Comparison of ENCODE assay signal across 2 cellular contexts in genomic region chr2:177506506-177506905, GRCh38.
TF ChIP-seq lines count a peak whose summit lies in the region.

No MANE protein-coding gene starts in this region.

TF ChIP-seq in IMR-90, 13 proteins besides CTCF, POLR2A, EP300 and RAD21:
- TF ChIP-seq MAFK (IDR thresholded peaks at IDR 0.05; ENCODE audit: low read depth, low read length) (peak; percentile 82), RFX5 (IDR thresholded peaks at IDR 0.05; ENCODE audit: low read depth, low read length) (no peak)

TF ChIP-seq in K562, 482 proteins besides CTCF, POLR2A, EP300 and RAD21:
- no peak for TF ChIP-seq ZNF174 (CRISPR knock-in tag; IDR thresholded peaks at IDR 0.05)
- peak; percentile 70 for TF ChIP-seq MAFK (IDR thresholded peaks at IDR 0.05; ENCODE audit: low read length)
- TF ChIP-seq MAFG (tag; conservative IDR thresholded peaks at IDR 0.05) = peak; percentile 69
- peak; percentile 77 for TF ChIP-seq MAFF (IDR thresholded peaks at IDR 0.05; ENCODE audit: low read length)
- TF ChIP-seq C11orf30 (IDR thresholded peaks at IDR 0.05; ENCODE audit: low read depth) = peak; percentile 87
- TF ChIP-seq, protein P1, sequence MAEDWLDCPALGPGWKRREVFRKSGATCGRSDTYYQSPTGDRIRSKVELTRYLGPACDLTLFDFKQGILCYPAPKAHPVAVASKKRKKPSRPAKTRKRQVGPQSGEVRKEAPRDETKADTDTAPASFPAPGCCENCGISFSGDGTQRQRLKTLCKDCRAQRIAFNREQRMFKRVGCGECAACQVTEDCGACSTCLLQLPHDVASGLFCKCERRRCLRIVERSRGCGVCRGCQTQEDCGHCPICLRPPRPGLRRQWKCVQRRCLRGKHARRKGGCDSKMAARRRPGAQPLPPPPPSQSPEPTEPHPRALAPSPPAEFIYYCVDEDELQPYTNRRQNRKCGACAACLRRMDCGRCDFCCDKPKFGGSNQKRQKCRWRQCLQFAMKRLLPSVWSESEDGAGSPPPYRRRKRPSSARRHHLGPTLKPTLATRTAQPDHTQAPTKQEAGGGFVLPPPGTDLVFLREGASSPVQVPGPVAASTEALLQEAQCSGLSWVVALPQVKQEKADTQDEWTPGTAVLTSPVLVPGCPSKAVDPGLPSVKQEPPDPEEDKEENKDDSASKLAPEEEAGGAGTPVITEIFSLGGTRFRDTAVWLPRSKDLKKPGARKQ (CRISPR knock-in tag; IDR thresholded peaks at IDR 0.05) = no peak
- no peak for TF ChIP-seq NR3C1 (CRISPR knock-in tag; IDR thresholded peaks at IDR 0.05)
- peak; percentile 94 for TF ChIP-seq ZNF316 (IDR thresholded peaks at IDR 0.05)
- TF ChIP-seq, protein P2, sequence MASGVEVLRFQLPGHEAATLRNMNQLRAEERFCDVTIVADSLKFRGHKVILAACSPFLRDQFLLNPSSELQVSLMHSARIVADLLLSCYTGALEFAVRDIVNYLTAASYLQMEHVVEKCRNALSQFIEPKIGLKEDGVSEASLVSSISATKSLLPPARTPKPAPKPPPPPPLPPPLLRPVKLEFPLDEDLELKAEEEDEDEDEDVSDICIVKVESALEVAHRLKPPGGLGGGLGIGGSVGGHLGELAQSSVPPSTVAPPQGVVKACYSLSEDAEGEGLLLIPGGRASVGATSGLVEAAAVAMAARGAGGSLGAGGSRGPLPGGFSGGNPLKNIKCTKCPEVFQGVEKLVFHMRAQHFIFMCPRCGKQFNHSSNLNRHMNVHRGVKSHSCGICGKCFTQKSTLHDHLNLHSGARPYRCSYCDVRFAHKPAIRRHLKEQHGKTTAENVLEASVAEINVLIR (CRISPR knock-in tag; IDR thresholded peaks at IDR 0.05) = no peak
- no peak for TF ChIP-seq ZNF79 (CRISPR knock-in tag; IDR thresholded peaks at IDR 0.05; ENCODE audit: low read depth)
- TF ChIP-seq ZNF121 (CRISPR knock-in tag; conservative IDR thresholded peaks at IDR 0.05) = no peak
TF ChIP-seq in K562: peak in this region for 5.
